ENCODE assay signal across 27 cellular contexts in genomic region chr4:53902786-53903185, GRCh38.
"Had no signal": no experiment of that assay in that cellular context is flagged by ENCODE, and none has a peak within 500 bp of the region (broad histone marks: within the 10 kb centered on the region; RNA-seq: fewer than 3 reads in every experiment).

No MANE protein-coding gene starts in this region.

- H3K36me3 ChIP-seq: ovary, sigmoid colon, thoracic aorta, uterus had no signal

- H3K9me3 Mint-ChIP-seq: activated naive CD4-positive, alpha-beta T cell treated with anti-CD3 and anti-CD28 coated beads for 36 hours; activated naive CD8-positive, alpha-beta T cell treated with anti-CD3 and anti-CD28 coated beads, Interleukin-2, amount 10 ng/mL, durations not matched to agents 7 days and 5 days; central memory CD8-positive, alpha-beta T cell; dendritic cell treated with granulocyte-macrophage colony-stimulating factor and Interleukin-4, amounts not matched to agents 40 ng/mL and 50 ng/mL, for 4 days; mesothelial cell of epicardium; naive B cell; nephron progenitor cell; stimulated activated effector memory CD8-positive, alpha-beta T cell treated with anti-CD3 and anti-CD28 coated beads, Interleukin-12 subunit alpha, Interleukin-12 subunit beta, amount 100 ng/mL, for 72 hours; stimulated activated naive CD8-positive, alpha-beta T cell treated with anti-CD3 and anti-CD28 coated beads, Interleukin-15, Interleukin-2, amounts not matched to agents 100 ng/mL and 50 ng/mL, for 24 hours; WTC11 had no signal

- H3K36me3 Mint-ChIP-seq: activated naive CD8-positive, alpha-beta T cell treated with anti-CD3 and anti-CD28 coated beads, Interleukin-2, amount 10 ng/mL, durations not matched to agents 7 days and 5 days; mesothelial cell of epicardium; naive B cell; stimulated activated effector memory CD8-positive, alpha-beta T cell treated with anti-CD3 and anti-CD28 coated beads, Interleukin-12 subunit alpha, Interleukin-12 subunit beta, amount 100 ng/mL, for 72 hours; WTC11 had no signal

- ATAC-seq: left cardiac atrium; stimulated activated effector memory CD8-positive, alpha-beta T cell treated with anti-CD3 and anti-CD28 coated beads, Interleukin-12 subunit alpha, Interleukin-12 subunit beta, amount 100 ng/mL, for 72 hours; WTC11 had no signal

- DNase-seq: activated CD4-positive, alpha-beta T cell treated with anti-CD3 and anti-CD28 coated beads for 1 hour; activated effector memory CD4-positive, alpha-beta T cell treated with Interleukin-2 at 50 U/mL for 16 hours; activated naive CD4-positive, alpha-beta T cell treated with anti-CD3 and anti-CD28 coated beads for 36 hours; activated naive CD8-positive, alpha-beta T cell treated with anti-CD3 and anti-CD28 coated beads, Interleukin-2, amount 10 ng/mL, durations not matched to agents 7 days and 5 days; amniotic stem cell; glutamatergic neuron; islet precursor cell; left cardiac atrium; naive B cell; nephron progenitor cell; ovary; retina; sigmoid colon; small intestine; stimulated activated CD4-positive, alpha-beta T cell treated with anti-CD3 and anti-CD28 coated beads, Interleukin-4, amount 100 ng/mL, for 24 hours; T-helper 2 cell; trophoblast cell; uterus had no signal

- H3K4me3 Mint-ChIP-seq: activated naive CD4-positive, alpha-beta T cell treated with anti-CD3 and anti-CD28 coated beads for 36 hours; activated naive CD8-positive, alpha-beta T cell treated with anti-CD3 and anti-CD28 coated beads, Interleukin-2, amount 10 ng/mL, durations not matched to agents 7 days and 5 days; central memory CD8-positive, alpha-beta T cell; dendritic cell treated with granulocyte-macrophage colony-stimulating factor and Interleukin-4, amounts not matched to agents 40 ng/mL and 50 ng/mL, for 4 days; mesothelial cell of epicardium; nephron progenitor cell; stimulated activated effector memory CD8-positive, alpha-beta T cell treated with anti-CD3 and anti-CD28 coated beads, Interleukin-12 subunit alpha, Interleukin-12 subunit beta, amount 100 ng/mL, for 72 hours; stimulated activated naive CD8-positive, alpha-beta T cell treated with anti-CD3 and anti-CD28 coated beads, Interleukin-15, Interleukin-2, amounts not matched to agents 100 ng/mL and 50 ng/mL, for 24 hours; WTC11 had no signal

- H3K27ac ChIP-seq: epithelial cell of prostate, ovary, sigmoid colon, thoracic aorta, uterus had no signal

- H3K4me3 ChIP-seq: ovary, sigmoid colon, thoracic aorta, uterus had no signal

- H3K27ac Mint-ChIP-seq: activated naive CD4-positive, alpha-beta T cell treated with anti-CD3 and anti-CD28 coated beads for 36 hours; activated naive CD8-positive, alpha-beta T cell treated with anti-CD3 and anti-CD28 coated beads, Interleukin-2, amount 10 ng/mL, durations not matched to agents 7 days and 5 days; dendritic cell treated with granulocyte-macrophage colony-stimulating factor and Interleukin-4, amounts not matched to agents 40 ng/mL and 50 ng/mL, for 4 days; mesothelial cell of epicardium; nephron progenitor cell; progenitor cell of endocrine pancreas; stimulated activated effector memory CD8-positive, alpha-beta T cell treated with anti-CD3 and anti-CD28 coated beads, Interleukin-12 subunit alpha, Interleukin-12 subunit beta, amount 100 ng/mL, for 72 hours; stimulated activated naive CD8-positive, alpha-beta T cell treated with anti-CD3 and anti-CD28 coated beads, Interleukin-15, Interleukin-2, amounts not matched to agents 100 ng/mL and 50 ng/mL, for 24 hours; WTC11 had no signal

- H3K9me3 ChIP-seq: ovary, sigmoid colon, thoracic aorta, uterus had no signal

- H3K27me3 ChIP-seq: ovary, uterus had no signal
